33 cellular contexts compared by ENCODE assay signal in genomic region chr3:184895350-184895749, GRCh38.
A peak's percentile ranks its signal among the peaks of the same experiment; 100 is the strongest.
DNase-seq lines count a peak whose midpoint lies in the region; ATAC-seq, FAIRE-seq and TF ChIP-seq lines count a peak whose summit lies in the region.
"Had no signal": no experiment of that assay in that cellular context is flagged by ENCODE, and none has a peak within 500 bp of the region (broad histone marks: within the 10 kb centered on the region; RNA-seq: fewer than 3 reads in every experiment).

No MANE protein-coding gene starts in this region.

- in situ Hi-C loops in HepG2 (cut with HindIII; ENCODE audit: extremely low pct_ligation_motif_present, low pct_unique_long_range_greater_than_20kb), result no loop called here
- in situ Hi-C loops in K562 (cut with MboI), result no loop called here

- H3K27ac ChIP-seq in HepG2 (ENCODE audit: extremely low read length, insufficient read depth, low read length), result no peak overlapping the region
- H3K27ac ChIP-seq in right lobe of liver, result no peak overlapping the region
- no peak overlapping the region for H3K27ac ChIP-seq in K562 (ENCODE audit: extremely low read depth, low read depth, low read length)
- peak overlapping the region; percentile 35 for H3K27ac ChIP-seq in substantia nigra (ENCODE audit: low read depth, low read length, poor library complexity, severe bottlenecking)
- H3K27ac ChIP-seq: 22Rv1; A549; BLaER1; BLaER1 treated with 17β-estradiol and CSF1 and Interleukin-3, amounts not matched to agents 10 nM and 100 nM; C4-2B had no signal

- H3K9me3 ChIP-seq in HepG2 (ENCODE audit: low read length) (no peaks in the 10 kb centered on the region), right lobe of liver (no peaks in the 10 kb centered on the region), K562 (replicated peaks; ENCODE audit: control insufficient read depth, insufficient read depth, low read depth, low read length) (no peaks in the 10 kb centered on the region)
- H3K9me3 ChIP-seq: A549; BE2C; BLaER1; BLaER1 treated with 17β-estradiol and CSF1 and Interleukin-3, amounts not matched to agents 10 nM and 100 nM; Caco-2 had no signal

- TF ChIP-seq CTCF in HepG2 (CRISPR knock-in tag; IDR thresholded peaks at IDR 0.05) (no peak), right lobe of liver (IDR thresholded peaks at IDR 0.05) (no peak), K562 (IDR thresholded peaks at IDR 0.05 in 2 of 3, conservative IDR thresholded peaks at IDR 0.05 in 1 of 3; ENCODE audit: insufficient read depth in 2 of 3, low read depth in 1 of 3, low read length in 3 of 3) (no peak)

- no peaks in the 10 kb centered on the region for H3K79me2 ChIP-seq in HepG2 (ENCODE audit: insufficient read depth, low read length)
- H3K79me2 ChIP-seq in K562 (ENCODE audit: control insufficient read depth, insufficient read depth, low read length), result no peaks in the 10 kb centered on the region

- no peak overlapping the region for H2AFZ ChIP-seq in HepG2 (ENCODE audit: low read length)
- no peak overlapping the region for H2AFZ ChIP-seq in K562 (ENCODE audit: low read depth, low read length)

- BruUV-seq in HepG2 (replicated peaks; lab: Mats Ljungman, UMichigan) (no TSS peak), K562 (replicated peaks; lab: Mats Ljungman, UMichigan) (no TSS peak)

- intact Hi-C loops in HepG2 (cut with micrococcal nuclease; ENCODE audit: unreplicated experiment) (no loop called here), right lobe of liver (cut with DNase I) (no loop called here), K562 (cut with micrococcal nuclease) (no loop called here)

- TF ChIP-seq RAD21 in HepG2 (CRISPR knock-in tag; IDR thresholded peaks at IDR 0.05) (no peak), K562 (CRISPR knock-in tag; conservative IDR thresholded peaks at IDR 0.05 in 1 of 2, IDR thresholded peaks at IDR 0.05 in 1 of 2) (no peak)

- H3K27me3 ChIP-seq in HepG2 (ENCODE audit: control insufficient read depth in 1 of 2, insufficient read depth in 2 of 2, low read length in 2 of 2) (no peaks in the 10 kb centered on the region), right lobe of liver (no peaks in the 10 kb centered on the region), K562 (ENCODE audit: control insufficient read depth in 2 of 2, insufficient read depth in 2 of 2, low read length in 2 of 2) (no peaks in the 10 kb centered on the region)
- H3K27me3 ChIP-seq: BE2C; BLaER1; BLaER1 treated with 17β-estradiol and CSF1 and Interleukin-3, amounts not matched to agents 10 nM and 100 nM had no signal

- H3K9me1 ChIP-seq in K562 (ENCODE audit: control insufficient read depth, insufficient read depth, low read length), result no peaks in the 10 kb centered on the region

- TF ChIP-seq POLR2A in HepG2 (IDR thresholded peaks at IDR 0.05; ENCODE audit: insufficient read depth in 1 of 2, low read depth in 2 of 2, low read length in 2 of 2) (no peak), right lobe of liver (IDR thresholded peaks at IDR 0.05) (no peak), K562 (conservative IDR thresholded peaks at IDR 0.05) (no peak)

- WGBS in HepG2 (ENCODE audit: low lambda C conversion rate), result 97% methylated on average over 4 of the region's 4 CpGs
- WGBS in right lobe of liver (ENCODE audit: insufficient coverage, low coverage, low lambda C conversion rate, missing lambda C conversion rate), result 96% methylated on average over 3 of the region's 4 CpGs
- WGBS in K562 (ENCODE audit: insufficient coverage, low coverage, missing lambda C conversion rate), result 100% methylated on average over 2 of the region's 4 CpGs

- H3K4me2 ChIP-seq in HepG2 (ENCODE audit: low read depth, low read length), result no peak overlapping the region
- H3K4me2 ChIP-seq in K562 (ENCODE audit: insufficient read depth, low read length), result no peak overlapping the region
- H3K4me2 ChIP-seq: A549; BLaER1; BLaER1 treated with 17β-estradiol and CSF1 and Interleukin-3, amounts not matched to agents 10 nM and 100 nM had no signal

- POLR2A ChIA-PET in HepG2 (lab: Yijun Ruan, JAX), result no interaction called here
- POLR2A ChIA-PET in K562 (lab: Yijun Ruan, JAX), result interaction anchor here (0.6 kb wide), 1 partner anchor 215 kb away, joined by 3 read pairs; no protein-coding TSS in a partner anchor

- H4K20me1 ChIP-seq in HepG2 (ENCODE audit: insufficient read depth, low read length), result no peaks in the 10 kb centered on the region
- no peaks in the 10 kb centered on the region for H4K20me1 ChIP-seq in K562 (replicated peaks; ENCODE audit: control insufficient read depth, insufficient read depth, low read length)
- H4K20me1 ChIP-seq: BLaER1 had no signal

- H3K4me1 ChIP-seq in HepG2 (ENCODE audit: insufficient read depth, low read length), result no peaks in the 10 kb centered on the region
- H3K4me1 ChIP-seq in right lobe of liver, result no peaks in the 10 kb centered on the region
- no peaks in the 10 kb centered on the region for H3K4me1 ChIP-seq in K562 (replicated peaks in 1 of 2; ENCODE audit: control insufficient read depth in 2 of 2, insufficient read depth in 2 of 2, low read length in 2 of 2)
- H3K4me1 ChIP-seq: A549; BE2C; BLaER1; BLaER1 treated with 17β-estradiol and CSF1 and Interleukin-3, amounts not matched to agents 10 nM and 100 nM; Caco-2 had no signal

- H3K4me3 ChIP-seq in HepG2 (replicated peaks in 1 of 3; ENCODE audit: insufficient read depth in 1 of 3, low read depth in 2 of 3, low read length in 3 of 3) (no peak overlapping the region), right lobe of liver (no peak overlapping the region), K562 (no peak overlapping the region)
- H3K4me3 ChIP-seq: A549; BLaER1; BLaER1 treated with 17β-estradiol and CSF1 and Interleukin-3, amounts not matched to agents 10 nM and 100 nM had no signal

- CTCF ChIA-PET in HepG2 (lab: Yijun Ruan, JAX; ENCODE audit: low intra/inter-chr PET ratio, low total read pairs) (no interaction called here), K562 (lab: Yijun Ruan, JAX; ENCODE audit: low intra/inter-chr PET ratio) (no interaction called here)

- FAIRE-seq in HepG2 (lab: Jason Lieb, UNC) (no peak), K562 (lab: Jason Lieb, UNC) (no peak)
- FAIRE-seq: A204.1, A549, D721Med had no signal

- DNase-seq in HepG2 (ENCODE audit: low spot score) (no peak), right lobe of liver (no peak), K562 (ENCODE audit: extremely low read depth in 1 of 4, low spot score in 3 of 4) (no peak), substantia nigra (lab: John Stamatoyannopoulos, UW) (peak in 1 of 49 donors; percentile 3), retina (no peak)
- DNase-seq: 8988T; ACHN; AML-193; BE2C; C1 segment of cervical spinal cord; Caco-2; Calu3; CD4-positive, alpha-beta memory T cell; CD4-positive, alpha-beta T cell; CD4-positive, CD25-positive, alpha-beta regulatory T cell; CD8-positive, alpha-beta memory T cell; CD8-positive, alpha-beta T cell; COR-L47; DMS 273 treated with DMSO at 0.1 percent for 48 hours; DMS153; DMS53; DMS79; DMS79 treated with DMSO at 0.1 percent for 48 hours; DND-41; EL had no signal

- no peaks in the 10 kb centered on the region for H3K36me3 ChIP-seq in HepG2 (replicated peaks in 1 of 2; ENCODE audit: control insufficient read depth in 1 of 2, insufficient read depth in 2 of 2, low read length in 2 of 2)
- H3K36me3 ChIP-seq in right lobe of liver, result peaks cover 0 to 4% (median 0%) of the 10 kb centered on the region in 4 donors
- H3K36me3 ChIP-seq in K562 (ENCODE audit: control insufficient read depth, insufficient read depth, low read length), result no peaks in the 10 kb centered on the region; the same call in 2 of the 3 replicates
- H3K36me3 ChIP-seq: BE2C had no signal

- no peak for TF ChIP-seq EP300 in HepG2 (IDR thresholded peaks at IDR 0.05; ENCODE audit: low read depth in 2 of 2, low read length in 2 of 2)
- TF ChIP-seq EP300 in HepG2 (CRISPR knock-in tag; IDR thresholded peaks at IDR 0.05; ENCODE audit: borderline replicate concordance), result no peak
- no peak for TF ChIP-seq EP300 in K562 (IDR thresholded peaks at IDR 0.05; ENCODE audit: low read length)

- ATAC-seq in HepG2 (no peak), right lobe of liver (no peak), K562 (no peak), HG02840 (IDR thresholded peaks at IDR 0.05; ENCODE audit: low FRiP score, unreplicated experiment) (no peak)
- ATAC-seq: A549; CD8-positive, alpha-beta T cell had no signal

- H3K9ac ChIP-seq in HepG2 (ENCODE audit: insufficient read depth, low read depth, low read length), result no peak overlapping the region
- H3K9ac ChIP-seq in K562 (ENCODE audit: insufficient read depth in 1 of 2, low read depth in 2 of 2, low read length in 2 of 2), result no peak overlapping the region
- H3K9ac ChIP-seq: BLaER1; BLaER1 treated with 17β-estradiol and CSF1 and Interleukin-3, amounts not matched to agents 10 nM and 100 nM had no signal

TF ChIP-seq in HepG2, 621 proteins besides CTCF, POLR2A, EP300 and RAD21:
- TF ChIP-seq HNRNPK (IDR thresholded peaks at IDR 0.05; ENCODE audit: low read depth, low read length, poor library complexity, severe bottlenecking) (peak; percentile 97), GATAD1 (CRISPR knock-in tag; IDR thresholded peaks at IDR 0.05) (no peak), KDM1A (CRISPR knock-in tag; IDR thresholded peaks at IDR 0.05) (no peak), PCBP1 (IDR thresholded peaks at IDR 0.05; ENCODE audit: borderline replicate concordance, low read depth, low read length) (0 out of 2 replicates have a peak, but pooled peaks have one; percentile 69)

TF ChIP-seq in K562, 482 proteins besides CTCF, POLR2A, EP300 and RAD21:
- peak; percentile 61 for TF ChIP-seq ZNF263 (CRISPR knock-in tag; IDR thresholded peaks at IDR 0.05; ENCODE audit: borderline replicate concordance)
- TF ChIP-seq VEZF1 (CRISPR knock-in tag; IDR thresholded peaks at IDR 0.05), result peak; percentile 44; the same call in 1 of the 2 replicates
- TF ChIP-seq MIER1 (IDR thresholded peaks at IDR 0.05; ENCODE audit: low read depth), result no peak
- TF ChIP-seq HNRNPK (IDR thresholded peaks at IDR 0.05; ENCODE audit: low read depth, low read length, poor library complexity, severe bottlenecking), result peak; percentile 94
- peak; percentile 87 for TF ChIP-seq PCBP1 (IDR thresholded peaks at IDR 0.05; ENCODE audit: low read depth, low read length, poor library complexity, severe bottlenecking)
- TF ChIP-seq PCBP2 (IDR thresholded peaks at IDR 0.05; ENCODE audit: low read depth, low read length, poor library complexity, severe bottlenecking), result peak; percentile 84

Comparison
In these comparisons a context has a peak if more than half of its experiments do, and no peak if none do; other contexts are left out.
1. Of the 241 proteins assayed by ChIP-seq in both HepG2 and K562: peak only in HepG2: none; only in K562: PCBP2 and ZNF263; in both: HNRNPK and PCBP1; in neither: 237.